ENCODE assay signal across 12 cellular contexts in the genomic region with DNA sequence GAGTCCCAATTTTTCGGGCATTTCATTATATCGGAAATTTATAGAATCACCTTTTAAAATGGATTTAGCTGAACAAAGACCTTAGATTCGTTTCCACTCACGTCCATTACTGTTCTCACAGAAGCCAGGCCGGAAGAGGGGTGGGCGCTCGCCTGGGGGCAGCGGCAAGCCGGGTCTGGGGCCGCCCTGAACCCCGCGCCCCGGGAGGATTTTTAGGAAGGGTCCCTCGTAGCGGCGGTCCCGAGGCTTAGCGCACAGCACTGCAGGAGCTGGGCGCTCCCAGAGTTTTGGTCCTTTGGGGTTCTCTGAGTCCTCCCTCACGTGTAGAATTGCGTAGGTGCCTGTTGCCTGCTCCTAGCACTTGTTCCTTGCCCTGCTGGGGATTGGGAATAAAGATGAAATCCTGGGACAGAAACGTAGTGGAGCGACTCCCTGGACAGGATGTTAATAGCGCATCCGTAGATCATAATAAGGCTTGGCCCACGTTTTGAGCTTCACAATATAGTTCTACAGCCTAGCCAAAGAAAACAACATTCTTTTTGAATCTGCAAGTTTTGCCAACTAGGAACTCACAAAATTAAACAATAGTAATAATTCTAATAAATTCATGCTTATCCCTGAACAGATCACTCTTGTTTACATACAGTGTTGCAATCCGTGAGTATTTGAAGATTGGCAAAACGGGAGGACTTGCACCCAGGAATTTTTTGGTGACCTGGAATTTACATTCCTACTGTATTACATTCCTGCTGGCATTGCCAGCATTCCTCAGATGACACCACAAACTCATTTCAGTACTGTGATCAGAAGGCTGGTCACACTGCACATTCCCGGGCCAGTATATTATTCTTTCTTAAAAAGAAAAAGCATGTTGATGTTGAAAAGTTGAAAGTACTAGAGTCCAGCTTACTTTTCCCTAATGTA. TPM values are rescaled to one million over a fixed set of nuclear protein-coding genes. Genes with fewer than 3 reads are reported as not detected.
DNase-seq lines count a peak whose midpoint lies in the region; ATAC-seq and TF ChIP-seq lines count a peak whose summit lies in the region.
"Had no signal": no experiment of that assay in that cellular context is flagged by ENCODE, and none has a peak within 500 bp of the region (broad histone marks: within the 10 kb centered on the region; RNA-seq: fewer than 3 reads in every experiment).

No MANE protein-coding gene starts in this region.

- H3K27ac ChIP-seq in liver (ENCODE audit: low read depth in 1 of 2, low read length in 2 of 2): no peak overlapping the region

- no peak for TF ChIP-seq RAD21 in liver (IDR thresholded peaks at IDR 0.05)

- DNase-seq in AG09319 (ENCODE audit: extremely low read depth, low read depth) (peak; percentile 64), LNCaP clone FGC (ENCODE audit: low read depth) (peak; percentile 30), choroid plexus epithelial cell (ENCODE audit: low read depth) (peak; percentile 87), T-helper 2 cell (no peak), mucosa of gallbladder (ENCODE audit: low spot score) (no peak)
- DNase-seq: activated effector memory CD4-positive, alpha-beta T cell treated with Interleukin-2 at 50 U/mL for 16 hours; effector memory CD8-positive, alpha-beta T cell; left cardiac atrium; NCI-H1105 had no signal

- WGBS in liver: 82% methylated on average over 29 of the region's 29 CpGs

- no peak overlapping the region for H3K4me3 ChIP-seq in LNCaP clone FGC (ENCODE audit: low read depth, low read length)
- no peak overlapping the region for H3K4me3 ChIP-seq in choroid plexus epithelial cell (ENCODE audit: low read depth, low read length)
- H3K4me3 ChIP-seq in liver (ENCODE audit: low read depth in 1 of 3, low read length in 3 of 3): no peak overlapping the region

- no peaks in the 10 kb centered on the region for H3K36me3 ChIP-seq in liver (ENCODE audit: control insufficient read depth in 4 of 4, insufficient read depth in 3 of 4, low read depth in 1 of 4, low read length in 3 of 4)

- no peaks in the 10 kb centered on the region for H3K27me3 ChIP-seq in liver (ENCODE audit: control insufficient read depth in 4 of 4, insufficient read depth in 4 of 4, low read length in 3 of 4)

- TF ChIP-seq CTCF in AG09319 (IDR thresholded peaks at IDR 0.05; ENCODE audit: low read depth, low read length): no peak
- TF ChIP-seq CTCF in LNCaP clone FGC (IDR thresholded peaks at IDR 0.05; ENCODE audit: control insufficient read depth, extremely low read depth, insufficient read depth): no peak
- TF ChIP-seq CTCF in choroid plexus epithelial cell (conservative IDR thresholded peaks at IDR 0.05; ENCODE audit: low read depth, low read length): no peak
- TF ChIP-seq CTCF in liver (IDR thresholded peaks at IDR 0.05; ENCODE audit: low read depth, low read length, missing input control): no peak

- ATAC-seq in GM21367 (IDR thresholded peaks at IDR 0.05; ENCODE audit: unreplicated experiment): no peak
- ATAC-seq in HG03175 (IDR thresholded peaks at IDR 0.05; ENCODE audit: unreplicated experiment): no peak
- ATAC-seq: effector memory CD8-positive, alpha-beta T cell; left cardiac atrium had no signal

- no peaks in the 10 kb centered on the region for H3K9me3 ChIP-seq in liver (ENCODE audit: control insufficient read depth in 4 of 4, low read length in 3 of 4)

- H3K9ac ChIP-seq in liver (ENCODE audit: low read depth in 1 of 2, low read length in 2 of 2): no peak overlapping the region

- peaks cover 0 to 6% (median 2%) of the 10 kb centered on the region in 4 donors for H3K4me1 ChIP-seq in liver (ENCODE audit: control insufficient read depth in 4 of 4, insufficient read depth in 4 of 4, low read length in 3 of 4)

TF ChIP-seq in liver, 16 proteins besides CTCF, POLR2A, EP300 and RAD21:
- TF ChIP-seq FOXA2 (IDR thresholded peaks at IDR 0.05) (peak; percentile 55), FOXA1 (IDR thresholded peaks at IDR 0.05) (peak; percentile 23), HNF4A (conservative IDR thresholded peaks at IDR 0.05) (peak; percentile 13 to 31), RXRA (IDR thresholded peaks at IDR 0.05) (peak in 1 of 2 donors; percentile 9)
- TF ChIP-seq, protein P1, sequence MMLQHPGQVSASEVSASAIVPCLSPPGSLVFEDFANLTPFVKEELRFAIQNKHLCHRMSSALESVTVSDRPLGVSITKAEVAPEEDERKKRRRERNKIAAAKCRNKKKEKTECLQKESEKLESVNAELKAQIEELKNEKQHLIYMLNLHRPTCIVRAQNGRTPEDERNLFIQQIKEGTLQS (IDR thresholded peaks at IDR 0.05): no peak
- TF ChIP-seq, protein P2, sequence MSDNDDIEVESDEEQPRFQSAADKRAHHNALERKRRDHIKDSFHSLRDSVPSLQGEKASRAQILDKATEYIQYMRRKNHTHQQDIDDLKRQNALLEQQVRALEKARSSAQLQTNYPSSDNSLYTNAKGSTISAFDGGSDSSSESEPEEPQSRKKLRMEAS (IDR thresholded peaks at IDR 0.05): no peak

RNA-seq across cellular contexts. Expression of a gene that starts 0.9 kb away (rescaled TPM):
- total RNA-seq in liver (not detected), mucosa of gallbladder (not detected)
- polyA plus RNA-seq in liver: not detected
- total RNA-seq: left cardiac atrium had no signal

RNA-seq across cellular contexts. Expression of a gene that starts 24.8 kb away (rescaled TPM):
- 100 to 1,000 TPM; 277 to 605 TPM for total RNA-seq in liver
- 1,000 to 10,000 TPM; 1,639 to 2,022 TPM for polyA plus RNA-seq in liver
- 566 TPM for total RNA-seq in mucosa of gallbladder

Comparison
In these comparisons a context has a peak if more than half of its experiments do, and no peak if none do; other contexts are left out.
1. DNase-seq: peak in AG09319 (single experiment), LNCaP clone FGC (single experiment) and choroid plexus epithelial cell (single experiment); none in T-helper 2 cell (0 of 5) and mucosa of gallbladder (single experiment).